ENCODE assay signal across 20 cellular contexts in the genomic region with DNA sequence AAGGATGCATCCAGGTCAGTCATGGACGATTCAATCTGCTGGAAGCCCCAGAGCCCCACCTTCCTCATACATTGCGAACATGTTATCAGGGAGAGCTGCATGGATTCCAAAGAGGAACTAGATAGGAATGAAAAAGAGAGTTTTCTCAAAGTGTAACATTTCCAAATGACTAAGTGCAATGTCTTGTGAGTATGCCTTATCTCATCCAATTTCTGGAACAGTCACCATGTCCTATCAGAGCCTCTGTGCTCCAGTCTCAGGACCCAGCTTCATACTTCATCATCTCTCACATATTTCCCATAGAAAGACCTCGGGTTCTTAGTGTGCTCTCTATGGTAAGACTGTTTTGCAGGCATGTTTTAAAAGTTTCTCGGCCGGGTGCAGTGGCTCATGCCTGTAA. TPM values are rescaled to one million over a fixed set of nuclear protein-coding genes. Genes with fewer than 3 reads are reported as not detected.
DNase-seq lines count a peak whose midpoint lies in the region; ATAC-seq and TF ChIP-seq lines count a peak whose summit lies in the region.
"Had no signal": no experiment of that assay in that cellular context is flagged by ENCODE, and none has a peak within 500 bp of the region (broad histone marks: within the 10 kb centered on the region; RNA-seq: fewer than 3 reads in every experiment).

No MANE protein-coding gene starts in this region.

- H3K79me2 ChIP-seq in GM23248 (ENCODE audit: insufficient read depth), result no peaks in the 10 kb centered on the region

- no peak for TF ChIP-seq EP300 in esophagus muscularis mucosa (IDR thresholded peaks at IDR 0.05)

- in situ Hi-C loops in GM23248 (cut with MboI), result loop anchor here (25.0 kb wide), 2 partner anchors 537 to 662 kb away; no protein-coding TSS in a partner anchor

- no peaks in the 10 kb centered on the region for H3K9me3 ChIP-seq in GM23248 (ENCODE audit: low read depth)
- no peaks in the 10 kb centered on the region for H3K9me3 ChIP-seq in testis
- no peaks in the 10 kb centered on the region for H3K9me3 ChIP-seq in esophagus muscularis mucosa
- H3K9me3 ChIP-seq: SJSA1 had no signal

- WGBS in GM23248 (ENCODE audit: low coverage in 1 of 2, low lambda C conversion rate in 2 of 2, missing lambda C conversion rate in 2 of 2), 2 experiments, result 87 to 94% methylated on average over 5 of the region's 5 CpGs
- WGBS in testis, 2 donors, result 83 to 86% methylated on average over 5 of the region's 5 CpGs
- WGBS in esophagus muscularis mucosa, result 87% methylated on average over 5 of the region's 5 CpGs

- H3K4me1 ChIP-seq in GM23248 (ENCODE audit: insufficient read depth) (peaks cover 12% of the 10 kb centered on the region), testis (no peaks in the 10 kb centered on the region), esophagus muscularis mucosa (no peaks in the 10 kb centered on the region)

- no peak for ATAC-seq in GM21786 (IDR thresholded peaks at IDR 0.05; ENCODE audit: unreplicated experiment)
- ATAC-seq: GM12878, Right ventricle myocardium inferior had no signal

- DNase-seq in A172 (ENCODE audit: low spot score) (peak; percentile 31), GM23248 (peak; percentile 21), amniotic epithelial cell (ENCODE audit: low read depth) (peak; percentile 61), fibroblast of the aortic adventitia (ENCODE audit: low read depth) (peak; percentile 68), amygdala (lab: John Stamatoyannopoulos, UW) (no peak), testis (no peak), esophagus muscularis mucosa (ENCODE audit: extremely low spot score) (no peak)
- DNase-seq: 8988T, DMS79, GOT3, HCEC 1CT, NCI-H1105 treated with DMSO at 0.1 percent for 48 hours, NCI-H2029 treated with DMSO at 0.1 percent for 48 hours, NCI-H526, OCI-M1 had no signal

- H2AFZ ChIP-seq in GM23248, result no peak overlapping the region

- intact Hi-C loops in testis (cut with DNase I; ENCODE audit: low total_unique reads) (no loop called here), esophagus muscularis mucosa (cut with DNase I) (no loop called here)

- peaks cover 5% of the 10 kb centered on the region; the same call in 1 of the 2 replicates for H3F3A ChIP-seq in GM23248 (ENCODE audit: insufficient read depth)

- TF ChIP-seq CTCF in fibroblast of the aortic adventitia (IDR thresholded peaks at IDR 0.05; ENCODE audit: insufficient read depth, low read length) (no peak), testis (IDR thresholded peaks at IDR 0.05) (no peak), esophagus muscularis mucosa (IDR thresholded peaks at IDR 0.05) (no peak)

- H3K36me3 ChIP-seq in GM23248 (ENCODE audit: low read depth) (peaks cover 37% of the 10 kb centered on the region), testis (ENCODE audit: low read depth, missing control alignments) (no peaks in the 10 kb centered on the region), esophagus muscularis mucosa (peaks cover 84 to 100% (median 96%) of the 10 kb centered on the region in 4 donors)

- H4K20me1 ChIP-seq in GM23248 (ENCODE audit: insufficient read depth), result no peaks in the 10 kb centered on the region

- no peak overlapping the region for H3K9ac ChIP-seq in GM23248
- H3K9ac ChIP-seq: KMS-11 had no signal

- no peaks in the 10 kb centered on the region for H3K27me3 ChIP-seq in GM23248 (replicated peaks; ENCODE audit: insufficient read depth)
- no peaks in the 10 kb centered on the region for H3K27me3 ChIP-seq in testis
- no peaks in the 10 kb centered on the region for H3K27me3 ChIP-seq in esophagus muscularis mucosa
- H3K27me3 ChIP-seq: SJSA1 had no signal

- H3K27ac ChIP-seq in GM23248, result no peak overlapping the region
- H3K27ac ChIP-seq in testis, result no peak overlapping the region
- no peak overlapping the region for H3K27ac ChIP-seq in esophagus muscularis mucosa (replicated peaks in 1 of 4)
- H3K27ac ChIP-seq: KMS-11 had no signal

- no peak for TF ChIP-seq POLR2A in testis (IDR thresholded peaks at IDR 0.05)
- TF ChIP-seq POLR2A in esophagus muscularis mucosa (IDR thresholded peaks at IDR 0.05; ENCODE audit: low read depth), result no peak

- H3K4me3 ChIP-seq in GM23248, result no peak overlapping the region
- H3K4me3 ChIP-seq in fibroblast of the aortic adventitia (ENCODE audit: low read depth, low read length), result no peak overlapping the region
- H3K4me3 ChIP-seq in testis, result no peak overlapping the region
- no peak overlapping the region for H3K4me3 ChIP-seq in esophagus muscularis mucosa
- H3K4me3 ChIP-seq: GM12878, SJSA1 had no signal

- H3K9me2 ChIP-seq in GM23248 (ENCODE audit: insufficient read depth), result no peaks in the 10 kb centered on the region

- H3K4me2 ChIP-seq in GM23248 (ENCODE audit: unreplicated experiment), result no peak overlapping the region
- H3K4me2 ChIP-seq: KMS-11 had no signal

RNA-seq across cellular contexts. Expression of a gene that starts 26.8 kb away (rescaled TPM):
- 32.5 and 49.3 TPM in 2 replicates for total RNA-seq in A172 (2014; rRNA removed; shearing (Covaris generic))
- 15.7 and 20.1 TPM in 2 replicates for total RNA-seq in GM23248 (2014; rRNA removed; shearing (Covaris generic))
- polyA plus RNA-seq in GM23248 (2016; fragmentation: Nextera tagmentation; extraction: Ambion mirVana) (22.1 and 22.4 TPM in 2 replicates), testis (ENCODE audit: insufficient read depth, low read depth, low replicate concordance) (40.2 TPM)
- total RNA-seq in fibroblast of the aortic adventitia (ENCODE audit: low replicate concordance) (11.3 and 13.6 TPM in 2 replicates), testis (10 to 100 TPM; 22.3 to 30.2 TPM), esophagus muscularis mucosa (10 to 100 TPM in 2 of 4 donors, 1 to 10 TPM in 2; 9.1 to 17.9 (median 10.5) TPM)

RNA-seq across cellular contexts. Expression of a gene that starts 45.9 kb away (rescaled TPM):
- 21.2 and 23.0 TPM in 2 replicates for total RNA-seq in A172 (2014; rRNA removed; shearing (Covaris generic))
- total RNA-seq in GM23248 (2014; rRNA removed; shearing (Covaris generic)), result 15.8 and 18.2 TPM in 2 replicates
- polyA plus RNA-seq in GM23248 (2016; fragmentation: Nextera tagmentation; extraction: Ambion mirVana) (3.3 and 3.4 TPM in 2 replicates), testis (ENCODE audit: insufficient read depth, low read depth, low replicate concordance) (122 TPM)
- total RNA-seq in fibroblast of the aortic adventitia (ENCODE audit: low replicate concordance) (27.2 and 45.5 TPM in 2 replicates), testis (10 to 100 TPM; 38.4 to 44.3 TPM), esophagus muscularis mucosa (10 to 100 TPM; 19.1 to 23.6 (median 19.9) TPM)

Comparison
In these comparisons a context has a peak if more than half of its experiments do, and no peak if none do; other contexts are left out.
1. DNase-seq: peak in A172 (single experiment), GM23248 (single experiment), amniotic epithelial cell (single experiment) and fibroblast of the aortic adventitia (single experiment); none in amygdala (0 of 56), testis (single experiment) and esophagus muscularis mucosa (single experiment).